Comparison of ENCODE assay signal across 8 cellular contexts in genomic region chr2:240024766-240025165, GRCh38. TPM values are rescaled to one million over a fixed set of nuclear protein-coding genes. Genes with fewer than 3 reads are reported as not detected.
DNase-seq lines count a peak whose midpoint lies in the region; ATAC-seq, FAIRE-seq and TF ChIP-seq lines count a peak whose summit lies in the region.

No MANE protein-coding gene starts in this region.

- peak; percentile 17 for ATAC-seq in HG03139 (IDR thresholded peaks at IDR 0.05; ENCODE audit: unreplicated experiment)
- ATAC-seq in WTC11 = no peak
- no peak for ATAC-seq in sciatic nerve

- WGBS in esophagus, 2 donors = 0 to 1% methylated on average over 17 to 22 of the region's 22 CpGs

- H3K27ac ChIP-seq in esophagus (ENCODE audit: low read depth in 2 of 2, low read length in 1 of 2) = peak overlapping the region; percentile 61 to 90

- POLR2A ChIA-PET in WTC11 (lab: Charles Lee) = interaction anchor here (1.1 kb wide), 1 partner anchor 34 kb away, joined by 3 read pairs; no protein-coding TSS in a partner anchor

- no peaks in the 10 kb centered on the region for H3K9me3 ChIP-seq in esophagus (ENCODE audit: control insufficient read depth in 2 of 2, insufficient read depth in 1 of 2, low read depth in 1 of 2, low read length in 1 of 2)

- peaks cover 0 to 2% of the 10 kb centered on the region in 2 donors for H3K4me1 ChIP-seq in esophagus (ENCODE audit: control insufficient read depth in 2 of 2, insufficient read depth in 2 of 2, low read length in 1 of 2)

- peak overlapping the region; percentile 95 for H3K4me3 Mint-ChIP-seq in WTC11
- H3K4me3 Mint-ChIP-seq in neural crest cell = peak overlapping the region; percentile 96

- FAIRE-seq in urothelium cell line (lab: Jason Lieb, UNC) = no peak

- H3K9me3 Mint-ChIP-seq in WTC11 (no peaks in the 10 kb centered on the region), neural crest cell (no peaks in the 10 kb centered on the region)

- H3K36me3 Mint-ChIP-seq in WTC11 = peaks cover 15% of the 10 kb centered on the region
- peaks cover 5% of the 10 kb centered on the region for H3K36me3 Mint-ChIP-seq in neural crest cell (ENCODE audit: low read depth)

- H3K27me3 Mint-ChIP-seq in WTC11 (ENCODE audit: low read depth) (peaks cover 17% of the 10 kb centered on the region), neural crest cell (ENCODE audit: low read depth) (peaks cover 36% of the 10 kb centered on the region)

- intact Hi-C loops in sciatic nerve (cut with DNase I) = no loop called here

- H3K27ac Mint-ChIP-seq in WTC11 (peak overlapping the region; percentile 69), neural crest cell (ENCODE audit: unreplicated experiment) (peak overlapping the region; percentile 88)

- peak overlapping the region; percentile 95 to 97 for H3K4me3 ChIP-seq in esophagus (ENCODE audit: low read depth in 1 of 2, low read length in 2 of 2)

- no peak for TF ChIP-seq CTCF in WTC11 (IDR thresholded peaks at IDR 0.05)
- TF ChIP-seq CTCF in neural crest cell (conservative IDR thresholded peaks at IDR 0.05) = no peak

- no peaks in the 10 kb centered on the region for H3K27me3 ChIP-seq in esophagus (ENCODE audit: control insufficient read depth in 1 of 2, insufficient read depth in 2 of 2, low read length in 2 of 2)

- DNase-seq in activated CD4-positive, alpha-beta T cell treated with anti-CD3 and anti-CD28 coated beads for 1 hour = peak; percentile 16
- no peak for DNase-seq in activated CD4-positive, alpha-beta T cell treated with anti-CD3 and anti-CD28 coated beads for 4 hours
- no peak for DNase-seq in WTC11 (ENCODE audit: low spot score)
- no peak for DNase-seq in neural crest cell (ENCODE audit: low read depth, low spot score)
- no peak for DNase-seq in urothelium cell line (ENCODE audit: low spot score)
- no peak for DNase-seq in sciatic nerve (ENCODE audit: low spot score)

- peaks cover 6 to 8% of the 10 kb centered on the region in 2 donors for H3K36me3 ChIP-seq in esophagus (ENCODE audit: control insufficient read depth in 2 of 2, insufficient read depth in 2 of 2, low read length in 1 of 2)

- H3K4me1 Mint-ChIP-seq in WTC11 = peaks cover 10% of the 10 kb centered on the region
- peaks cover 14% of the 10 kb centered on the region for H3K4me1 Mint-ChIP-seq in neural crest cell

- CTCF ChIA-PET in WTC11 (lab: Charles Lee) = interaction anchor here (0.7 to 1.6 kb wide), 3 partner anchors 90 to 200 kb away, joined by 3 to 4 read pairs (median 3); no protein-coding TSS in a partner anchor

TF ChIP-seq in WTC11, 78 proteins besides CTCF, POLR2A, EP300 and RAD21:
- 0 out of 2 replicates have a peak, but pooled peaks have one; percentile 2 for TF ChIP-seq JUN (CRISPR knock-in tag; IDR thresholded peaks at IDR 0.05)
- TF ChIP-seq ZNF396 (CRISPR knock-in tag; IDR thresholded peaks at IDR 0.05; ENCODE audit: borderline replicate concordance) = no peak
TF ChIP-seq in WTC11: peak in this region for 1.

RNA-seq across cellular contexts. Expression of gene NDUFA10, which starts 0.4 kb away (rescaled TPM):
- total RNA-seq in WTC11 (2021) (127 to 138 TPM (median 136 TPM) in 3 replicates), neural crest cell (81.3 and 81.9 TPM in 2 replicates), sciatic nerve (124 TPM)
- 10 to 100 TPM; 39.4 to 88.3 TPM for polyA plus RNA-seq in esophagus

RNA-seq across cellular contexts. Expression of gene OR6B2, which starts 5.5 kb away (rescaled TPM):
- not detected in 3 replicates for total RNA-seq in WTC11 (2021)
- not detected for polyA plus RNA-seq in esophagus
- not detected in 2 replicates for total RNA-seq in neural crest cell
- total RNA-seq in sciatic nerve = 5.1 TPM

RNA-seq across cellular contexts. Expression of gene OR6B3, which starts 28.6 kb away (rescaled TPM):
- not detected in 3 replicates for total RNA-seq in WTC11 (2021)
- not detected for polyA plus RNA-seq in esophagus
- total RNA-seq in neural crest cell = not detected in 2 replicates
- total RNA-seq in sciatic nerve = 8.3 TPM
